Comparison of ENCODE assay signal across 5 cellular contexts in genomic region chr19:17363852-17364605, GRCh38. TPM values are rescaled to one million over a fixed set of nuclear protein-coding genes. Genes with fewer than 3 reads are reported as not detected.
"Had no signal": no experiment of that assay in that cellular context is flagged by ENCODE, and none has a peak within 500 bp of the region (broad histone marks: within the 10 kb centered on the region; RNA-seq: fewer than 3 reads in every experiment).

No MANE protein-coding gene starts in this region.

RNA-seq across cellular contexts. Expression of gene PLVAP, which starts 13.1 kb away (rescaled TPM):
- total RNA-seq: GM23248, H4, H7, HT-29 had no signal
- polyA plus RNA-seq: GM23248, IgD-negative memory B cell had no signal

RNA-seq across cellular contexts. Expression of gene ANO8, which starts 29.4 kb away (rescaled TPM):
- polyA plus RNA-seq: IgD-negative memory B cell had no signal

RNA-seq across cellular contexts. Expression of gene CCDC194, which starts 30.0 kb away (rescaled TPM):
- total RNA-seq: GM23248, H4 had no signal
- polyA plus RNA-seq: GM23248, IgD-negative memory B cell had no signal

RNA-seq across cellular contexts. Expression of gene BST2, which starts 41.4 kb away (rescaled TPM):
- total RNA-seq: GM23248 had no signal
